ENCODE assay signal across 1 cellular context in genomic region chrX:111098874-111099273, GRCh38.
TF ChIP-seq lines count a peak whose summit lies in the region.

No MANE protein-coding gene starts in this region.

TF ChIP-seq in GM12878, 131 proteins besides CTCF, POLR2A, EP300 and RAD21:
- TF ChIP-seq REST (IDR thresholded peaks at IDR 0.05; ENCODE audit: low read depth, low read length) (no peak), SMARCA5 (IDR thresholded peaks at IDR 0.05) (0 out of 2 replicates have a peak, but pooled peaks have one; percentile 53), SMC3 (IDR thresholded peaks at IDR 0.05; ENCODE audit: borderline replicate concordance, low read length) (peak; percentile 51; the same call in 1 of the 2 replicates), FOXK2 (IDR thresholded peaks at IDR 0.05) (no peak), CREM (IDR thresholded peaks at IDR 0.05; ENCODE audit: low read depth) (0 out of 2 replicates have a peak, but pooled peaks have one; percentile 54), STAT1 (conservative IDR thresholded peaks at IDR 0.05) (no peak), CHD1 (IDR thresholded peaks at IDR 0.05; ENCODE audit: low read depth, low read length) (no peak), TARDBP (IDR thresholded peaks at IDR 0.05; ENCODE audit: borderline replicate concordance) (no peak), TCF12 (IDR thresholded peaks at IDR 0.05; ENCODE audit: low read depth, low read length) (no peak), CREB1 (IDR thresholded peaks at IDR 0.05; ENCODE audit: low read depth) (0 out of 2 replicates have a peak, but pooled peaks have one; percentile 23), POU2F2 (IDR thresholded peaks at IDR 0.05; ENCODE audit: borderline replicate concordance, low read depth, low read length) (no peak), PML (IDR thresholded peaks at IDR 0.05; ENCODE audit: low read length) (no peak), YY1 (IDR thresholded peaks at IDR 0.05; ENCODE audit: low read depth, low read length) (peak; percentile 86), EED (IDR thresholded peaks at IDR 0.05; ENCODE audit: low read depth) (no peak)
